In genomic region chr17:57953219-57953618, GRCh38 we compare ENCODE assay signal across 11 cellular contexts. TPM values are rescaled to one million over a fixed set of nuclear protein-coding genes. Genes with fewer than 3 reads are reported as not detected.
DNase-seq lines count a peak whose midpoint lies in the region; ATAC-seq, FAIRE-seq and TF ChIP-seq lines count a peak whose summit lies in the region.
"Had no signal": no experiment of that assay in that cellular context is flagged by ENCODE, and none has a peak within 500 bp of the region (broad histone marks: within the 10 kb centered on the region; RNA-seq: fewer than 3 reads in every experiment).

No MANE protein-coding gene starts in this region.

- H3K27me3 Mint-ChIP-seq in Caco-2 (ENCODE audit: insufficient read depth, unreplicated experiment): no peaks in the 10 kb centered on the region
- peaks cover 41% of the 10 kb centered on the region for H3K27me3 Mint-ChIP-seq in WTC11 (ENCODE audit: low read depth)
- H3K27me3 Mint-ChIP-seq in activated CD4-positive, alpha-beta memory T cell treated with anti-CD3 and anti-CD28 coated beads for 36 hours: peaks cover 16% of the 10 kb centered on the region

- H3K27me3 ChIP-seq in Caco-2 (replicated peaks; ENCODE audit: control insufficient read depth, insufficient read depth, low read length): no peaks in the 10 kb centered on the region
- peaks cover 13 to 26% of the 10 kb centered on the region in 2 experiments for H3K27me3 ChIP-seq in HepG2 (ENCODE audit: control insufficient read depth in 1 of 2, insufficient read depth in 2 of 2, low read length in 2 of 2)
- no peaks in the 10 kb centered on the region for H3K27me3 ChIP-seq in gastrocnemius medialis

- ATAC-seq in WTC11 (no peak), HepG2 (peak; percentile 64), gastrocnemius medialis (no peak)

- H3K4me1 ChIP-seq in Caco-2 (peaks cover 65% of the 10 kb centered on the region), HepG2 (ENCODE audit: insufficient read depth, low read length) (peaks cover 76% of the 10 kb centered on the region), gastrocnemius medialis (peaks cover 75 to 79% of the 10 kb centered on the region in 2 donors)

- POLR2A ChIA-PET in Caco-2 (lab: Charles Lee) (no interaction called here), WTC11 (lab: Charles Lee) (interaction anchor here (0.6 kb wide), 1 partner anchor 212 kb away, joined by 3 read pairs; no protein-coding TSS in a partner anchor), HepG2 (lab: Yijun Ruan, JAX) (interaction anchor here (0.9 to 6.6 kb wide), 12 partner anchors 14 to 679 kb away, joined by 3 to 35 read pairs (median 4); partner anchors contain the start of genes MRPS23 and SRSF1)
- POLR2A ChIA-PET in activated CD4-positive, alpha-beta memory T cell treated with anti-CD3 and anti-CD28 coated beads for 36 hours (lab: Charles Lee): interaction anchor here (3.7 kb wide), 1 partner anchor 36 kb away, joined by 9 read pairs; no protein-coding TSS in a partner anchor

- no peaks in the 10 kb centered on the region for H3K36me3 ChIP-seq in Caco-2 (ENCODE audit: control insufficient read depth, insufficient read depth, low read length)
- H3K36me3 ChIP-seq in HepG2 (replicated peaks in 1 of 2; ENCODE audit: control insufficient read depth in 1 of 2, insufficient read depth in 2 of 2, low read length in 2 of 2): no peaks in the 10 kb centered on the region
- H3K36me3 ChIP-seq in gastrocnemius medialis: no peaks in the 10 kb centered on the region

- no peak overlapping the region for H2AFZ ChIP-seq in HepG2 (ENCODE audit: low read length)

- H3K4me3 Mint-ChIP-seq in Caco-2 (ENCODE audit: unreplicated experiment) (peak overlapping the region; percentile 72), WTC11 (peak overlapping the region; percentile 74; the same call in 1 of the 2 replicates)
- no peak overlapping the region for H3K4me3 Mint-ChIP-seq in activated CD4-positive, alpha-beta memory T cell treated with anti-CD3 and anti-CD28 coated beads for 36 hours

- H3K27ac Mint-ChIP-seq in Caco-2 (ENCODE audit: unreplicated experiment) (no peak overlapping the region), WTC11 (no peak overlapping the region)
- H3K27ac Mint-ChIP-seq in activated CD4-positive, alpha-beta memory T cell treated with anti-CD3 and anti-CD28 coated beads for 36 hours: no peak overlapping the region

- in situ Hi-C loops in HepG2 (cut with HindIII; ENCODE audit: extremely low pct_ligation_motif_present, low pct_unique_long_range_greater_than_20kb) (loop anchor here (5.0 kb wide), 1 partner anchor 46 kb away; no protein-coding TSS in a partner anchor), gastrocnemius medialis (cut with MboI; ENCODE audit: low sequenced_read_pairs in 4 of 4) (no loop called here)

- no peaks in the 10 kb centered on the region for H4K20me1 ChIP-seq in HepG2 (ENCODE audit: insufficient read depth, low read length)

- no peak for DNase-seq in Caco-2
- no peak for DNase-seq in WTC11 (ENCODE audit: low spot score)
- DNase-seq in HepG2 (ENCODE audit: low spot score): peak; percentile 79
- no peak for DNase-seq in gastrocnemius medialis
- no peak for DNase-seq in activated CD4-positive, alpha-beta memory T cell treated with anti-CD3 and anti-CD28 coated beads for 36 hours
- no peak for DNase-seq in dedifferentiated amniotic fluid mesenchymal stem cell (ENCODE audit: extremely low spot score)
- no peak for DNase-seq in GM03348 (ENCODE audit: low spot score)
- no peak for DNase-seq in germinal center (ENCODE audit: low spot score)
- DNase-seq: anterior cingulate cortex, NCI-H1048, NCI-H82 had no signal

- peaks cover 48% of the 10 kb centered on the region for H3K4me1 Mint-ChIP-seq in Caco-2 (ENCODE audit: low read depth, unreplicated experiment)
- peaks cover 69% of the 10 kb centered on the region for H3K4me1 Mint-ChIP-seq in WTC11
- H3K4me1 Mint-ChIP-seq in activated CD4-positive, alpha-beta memory T cell treated with anti-CD3 and anti-CD28 coated beads for 36 hours (ENCODE audit: low read depth): peaks cover 34% of the 10 kb centered on the region

- H3K79me2 ChIP-seq in HepG2 (ENCODE audit: insufficient read depth, low read length): no peaks in the 10 kb centered on the region

- TF ChIP-seq POLR2A in HepG2 (IDR thresholded peaks at IDR 0.05; ENCODE audit: insufficient read depth in 1 of 2, low read depth in 2 of 2, low read length in 2 of 2) (no peak), gastrocnemius medialis (IDR thresholded peaks at IDR 0.05) (no peak)

- FAIRE-seq in HepG2 (lab: Jason Lieb, UNC): peak; percentile 93

- CTCF ChIA-PET in Caco-2 (lab: Charles Lee) (interaction anchor here (1.1 to 2.7 kb wide), 3 partner anchors 15 to 60 kb away, joined by 3 to 10 read pairs (median 3); no protein-coding TSS in a partner anchor), WTC11 (lab: Charles Lee) (interaction anchor here (1.0 to 5.8 kb wide), 8 partner anchors 14 to 170 kb away, joined by 3 to 54 read pairs (median 6); no protein-coding TSS in a partner anchor), HepG2 (lab: Yijun Ruan, JAX; ENCODE audit: low intra/inter-chr PET ratio, low total read pairs) (no interaction called here)
- CTCF ChIA-PET in activated CD4-positive, alpha-beta memory T cell treated with anti-CD3 and anti-CD28 coated beads for 36 hours (lab: Charles Lee): interaction anchor here (0.7 to 1.4 kb wide), 2 partner anchors 34 to 46 kb away, joined by 3 to 4 read pairs; no protein-coding TSS in a partner anchor

- peak overlapping the region; percentile 84 for H3K9ac ChIP-seq in HepG2 (ENCODE audit: insufficient read depth, low read depth, low read length)

- no peak overlapping the region for H3K4me3 ChIP-seq in Caco-2 (ENCODE audit: low read depth, low read length)
- peak overlapping the region in 1 of 3 experiments; percentile 92; a peak in 2 of 6 replicates for H3K4me3 ChIP-seq in HepG2 (replicated peaks in 1 of 3; ENCODE audit: insufficient read depth in 1 of 3, low read depth in 2 of 3, low read length in 3 of 3)
- no peak overlapping the region for H3K4me3 ChIP-seq in gastrocnemius medialis

- peak overlapping the region; percentile 15 for H3K27ac ChIP-seq in HepG2 (ENCODE audit: extremely low read length, insufficient read depth, low read length)
- H3K27ac ChIP-seq in gastrocnemius medialis: peak overlapping the region; percentile 82 to 99 (median 98)

- H3K36me3 Mint-ChIP-seq in Caco-2 (ENCODE audit: insufficient read depth, unreplicated experiment) (peaks cover 16% of the 10 kb centered on the region), WTC11 (no peaks in the 10 kb centered on the region)
- no peaks in the 10 kb centered on the region for H3K36me3 Mint-ChIP-seq in activated CD4-positive, alpha-beta memory T cell treated with anti-CD3 and anti-CD28 coated beads for 36 hours

- TF ChIP-seq CTCF in Caco-2 (IDR thresholded peaks at IDR 0.05; ENCODE audit: insufficient read depth in 1 of 2, low read depth in 1 of 2, low read length in 1 of 2, severe bottlenecking in 1 of 2, unreplicated experiment in 1 of 2) (no peak), WTC11 (IDR thresholded peaks at IDR 0.05) (no peak), HepG2 (CRISPR knock-in tag; IDR thresholded peaks at IDR 0.05) (no peak), gastrocnemius medialis (IDR thresholded peaks at IDR 0.05 in 4 of 5, conservative IDR thresholded peaks at IDR 0.05 in 1 of 5) (no peak)

- BruUV-seq in Caco-2 (replicated peaks; lab: Mats Ljungman, UMichigan) (no TSS peak), HepG2 (replicated peaks; lab: Mats Ljungman, UMichigan) (no TSS peak)

- H3K9me3 Mint-ChIP-seq in Caco-2 (ENCODE audit: unreplicated experiment) (no peaks in the 10 kb centered on the region), WTC11 (no peaks in the 10 kb centered on the region)
- H3K9me3 Mint-ChIP-seq in activated CD4-positive, alpha-beta memory T cell treated with anti-CD3 and anti-CD28 coated beads for 36 hours: no peaks in the 10 kb centered on the region

- TF ChIP-seq EP300 in HepG2 (IDR thresholded peaks at IDR 0.05; ENCODE audit: low read depth in 2 of 2, low read length in 2 of 2) (no peak), HepG2 (CRISPR knock-in tag; IDR thresholded peaks at IDR 0.05; ENCODE audit: borderline replicate concordance) (0 out of 2 replicates have a peak, but pooled peaks have one; percentile 30)

- peak overlapping the region; percentile 94 for H3K4me2 ChIP-seq in HepG2 (ENCODE audit: low read depth, low read length)

- 0% methylated on average over 1 of the region's 1 CpG for WGBS in HepG2 (ENCODE audit: low lambda C conversion rate)

- TF ChIP-seq RAD21 in HepG2 (CRISPR knock-in tag; IDR thresholded peaks at IDR 0.05): no peak

- H3K9me3 ChIP-seq in Caco-2 (no peaks in the 10 kb centered on the region), HepG2 (ENCODE audit: low read length) (no peaks in the 10 kb centered on the region), gastrocnemius medialis (no peaks in the 10 kb centered on the region)

- intact Hi-C loops in Caco-2 (cut with micrococcal nuclease; ENCODE audit: unreplicated experiment) (no loop called here), HepG2 (cut with micrococcal nuclease; ENCODE audit: unreplicated experiment) (loop anchor here (1.0 to 2.0 kb wide), 2 partner anchors 50 to 60 kb away; no protein-coding TSS in a partner anchor), gastrocnemius medialis (cut with DNase I; ENCODE audit: low total_unique reads) (no loop called here)
- intact Hi-C loops in activated CD4-positive, alpha-beta memory T cell treated with anti-CD3 and anti-CD28 coated beads for 36 hours (cut with micrococcal nuclease): no loop called here

RNA-seq across cellular contexts. Expression of gene CUEDC1, which starts 2.0 kb away (rescaled TPM):
- total RNA-seq in Caco-2 (2022) (27.5 TPM in 2 replicates), WTC11 (2021) (6.5 to 12.2 TPM (median 9.4 TPM) in 3 replicates), HepG2 (2016; rRNA removed; fragmentation: Illumina TruSeq; extraction: Trizol) (4.2 and 7.4 TPM in 2 replicates), gastrocnemius medialis (10 to 100 TPM; 31.2 to 43.9 (median 34.3) TPM)
- total RNA-seq in HepG2 (2016; cell fraction: cytosol; rRNA removed; fragmentation: Illumina TruSeq; extraction: Trizol; ENCODE audit: low read depth): 4.1 and 4.7 TPM in 2 replicates
- 3.5 and 7.9 TPM in 2 replicates for total RNA-seq in HepG2 (2016; cell fraction: insoluble cytoplasmic fraction; rRNA removed; fragmentation: Illumina TruSeq; extraction: Trizol)
- 7.6 and 8.6 TPM in 2 replicates for total RNA-seq in HepG2 (2016; cell fraction: membrane; rRNA removed; fragmentation: Illumina TruSeq; extraction: Trizol)
- total RNA-seq in HepG2 (2016; cell fraction: nucleus; rRNA removed; fragmentation: Illumina TruSeq; extraction: Trizol): 9.6 and 11.9 TPM in 2 replicates
- 12.9 and 14.4 TPM in 2 replicates for polyA plus RNA-seq in HepG2 (2011; rRNA removed)
- polyA plus RNA-seq in HepG2 (2011; cell fraction: cytosol; rRNA removed): 8.1 and 8.6 TPM in 2 replicates
- 36.7 and 43.5 TPM in 2 replicates for polyA plus RNA-seq in HepG2 (2011; cell fraction: nucleus; rRNA removed)
- 9.8 and 10.2 TPM in 2 replicates for polyA plus RNA-seq in HepG2 (2012)
- polyA plus RNA-seq in HepG2 (2016; cell fraction: cytosol; fragmentation: Illumina TruSeq; extraction: Trizol; ENCODE audit: low read depth): 9.4 and 11.1 TPM in 2 replicates
- 9.2 and 10.0 TPM in 2 replicates for polyA plus RNA-seq in HepG2 (2016; cell fraction: insoluble cytoplasmic fraction; fragmentation: Illumina TruSeq; extraction: Trizol; ENCODE audit: low read depth)
- 15.4 and 16.0 TPM in 2 replicates for polyA plus RNA-seq in HepG2 (2016; cell fraction: membrane; fragmentation: Illumina TruSeq; extraction: Trizol; ENCODE audit: low read depth)
- 33.7 and 36.2 TPM in 2 replicates for polyA plus RNA-seq in HepG2 (2016; cell fraction: nucleus; fragmentation: Illumina TruSeq; extraction: Trizol; ENCODE audit: insufficient read depth, low read depth)
- 2.9 and 6.8 TPM in 2 replicates for polyA minus RNA-seq in HepG2 (2011; rRNA and poly(A)+ RNA removed; ENCODE audit: low replicate concordance)
- polyA minus RNA-seq in HepG2 (2011; cell fraction: cytosol; rRNA and poly(A)+ RNA removed): 5.1 and 7.3 TPM in 2 replicates
- 6.6 and 8.2 TPM in 2 replicates for polyA minus RNA-seq in HepG2 (2011; cell fraction: nucleus; rRNA and poly(A)+ RNA removed)
- under 1 TPM; 0.29 to 0.36 TPM for total RNA-seq in activated CD4-positive, alpha-beta memory T cell treated with anti-CD3 and anti-CD28 coated beads for 36 hours

RNA-seq across cellular contexts. Expression of gene VEZF1, which starts 34.8 kb away (rescaled TPM):
- total RNA-seq in Caco-2 (2022) (52.1 and 54.9 TPM in 2 replicates), WTC11 (2021) (43.1 to 43.8 TPM (median 43.3 TPM) in 3 replicates), HepG2 (2016; rRNA removed; fragmentation: Illumina TruSeq; extraction: Trizol) (45.9 and 48.0 TPM in 2 replicates), gastrocnemius medialis (100 to 1,000 TPM in 3 of 4 donors, 10 to 100 TPM in 1; 99.9 to 137 (median 106) TPM)
- total RNA-seq in HepG2 (2016; cell fraction: cytosol; rRNA removed; fragmentation: Illumina TruSeq; extraction: Trizol; ENCODE audit: low read depth): 8.8 and 10.8 TPM in 2 replicates
- total RNA-seq in HepG2 (2016; cell fraction: insoluble cytoplasmic fraction; rRNA removed; fragmentation: Illumina TruSeq; extraction: Trizol): 41.9 and 43.4 TPM in 2 replicates
- total RNA-seq in HepG2 (2016; cell fraction: membrane; rRNA removed; fragmentation: Illumina TruSeq; extraction: Trizol): 42.3 and 48.6 TPM in 2 replicates
- 31.1 and 37.8 TPM in 2 replicates for total RNA-seq in HepG2 (2016; cell fraction: nucleus; rRNA removed; fragmentation: Illumina TruSeq; extraction: Trizol)
- polyA plus RNA-seq in HepG2 (2011; rRNA removed): 41.3 and 49.7 TPM in 2 replicates
- 27.7 and 34.7 TPM in 2 replicates for polyA plus RNA-seq in HepG2 (2011; cell fraction: cytosol; rRNA removed)
- polyA plus RNA-seq in HepG2 (2011; cell fraction: nucleus; rRNA removed): 30.2 and 33.3 TPM in 2 replicates
- polyA plus RNA-seq in HepG2 (2012): 38.9 and 45.7 TPM in 2 replicates
- polyA plus RNA-seq in HepG2 (2016; cell fraction: cytosol; fragmentation: Illumina TruSeq; extraction: Trizol; ENCODE audit: low read depth): 7.1 and 7.4 TPM in 2 replicates
- polyA plus RNA-seq in HepG2 (2016; cell fraction: insoluble cytoplasmic fraction; fragmentation: Illumina TruSeq; extraction: Trizol; ENCODE audit: low read depth): 34.8 and 42.4 TPM in 2 replicates
- 22.0 and 25.5 TPM in 2 replicates for polyA plus RNA-seq in HepG2 (2016; cell fraction: membrane; fragmentation: Illumina TruSeq; extraction: Trizol; ENCODE audit: low read depth)
- 46.2 and 49.1 TPM in 2 replicates for polyA plus RNA-seq in HepG2 (2016; cell fraction: nucleus; fragmentation: Illumina TruSeq; extraction: Trizol; ENCODE audit: insufficient read depth, low read depth)
- polyA minus RNA-seq in HepG2 (2011; rRNA and poly(A)+ RNA removed; ENCODE audit: low replicate concordance): 41.4 and 56.9 TPM in 2 replicates
- 31.2 and 37.3 TPM in 2 replicates for polyA minus RNA-seq in HepG2 (2011; cell fraction: cytosol; rRNA and poly(A)+ RNA removed)
- polyA minus RNA-seq in HepG2 (2011; cell fraction: nucleus; rRNA and poly(A)+ RNA removed): 32.7 and 46.6 TPM in 2 replicates
- 10 to 100 TPM; 26.8 to 29.8 TPM for total RNA-seq in activated CD4-positive, alpha-beta memory T cell treated with anti-CD3 and anti-CD28 coated beads for 36 hours

RNA-seq across cellular contexts. Expression of gene SRSF1, which starts 53.8 kb away (rescaled TPM):
- total RNA-seq in Caco-2 (2022): 308 and 325 TPM in 2 replicates
- 349 to 387 TPM (median 366 TPM) in 3 replicates for total RNA-seq in WTC11 (2021)
- 445 and 520 TPM in 2 replicates for total RNA-seq in HepG2 (2016; rRNA removed; fragmentation: Illumina TruSeq; extraction: Trizol)
- total RNA-seq in HepG2 (2016; cell fraction: cytosol; rRNA removed; fragmentation: Illumina TruSeq; extraction: Trizol; ENCODE audit: low read depth): 40.7 and 51.5 TPM in 2 replicates
- total RNA-seq in HepG2 (2016; cell fraction: insoluble cytoplasmic fraction; rRNA removed; fragmentation: Illumina TruSeq; extraction: Trizol): 472 and 528 TPM in 2 replicates
- 120 and 137 TPM in 2 replicates for total RNA-seq in HepG2 (2016; cell fraction: membrane; rRNA removed; fragmentation: Illumina TruSeq; extraction: Trizol)
- 332 and 353 TPM in 2 replicates for total RNA-seq in HepG2 (2016; cell fraction: nucleus; rRNA removed; fragmentation: Illumina TruSeq; extraction: Trizol)
- 142 and 144 TPM in 2 replicates for polyA plus RNA-seq in HepG2 (2011; rRNA removed)
- 61.9 and 82.9 TPM in 2 replicates for polyA plus RNA-seq in HepG2 (2011; cell fraction: cytosol; rRNA removed)
- 1,130 and 1,625 TPM in 2 replicates for polyA plus RNA-seq in HepG2 (2011; cell fraction: nucleus; rRNA removed)
- polyA plus RNA-seq in HepG2 (2012): 96.9 and 161 TPM in 2 replicates
- 19.4 and 20.4 TPM in 2 replicates for polyA plus RNA-seq in HepG2 (2016; cell fraction: cytosol; fragmentation: Illumina TruSeq; extraction: Trizol; ENCODE audit: low read depth)
- 411 and 445 TPM in 2 replicates for polyA plus RNA-seq in HepG2 (2016; cell fraction: insoluble cytoplasmic fraction; fragmentation: Illumina TruSeq; extraction: Trizol; ENCODE audit: low read depth)
- 54.7 and 57.3 TPM in 2 replicates for polyA plus RNA-seq in HepG2 (2016; cell fraction: membrane; fragmentation: Illumina TruSeq; extraction: Trizol; ENCODE audit: low read depth)
- 359 and 383 TPM in 2 replicates for polyA plus RNA-seq in HepG2 (2016; cell fraction: nucleus; fragmentation: Illumina TruSeq; extraction: Trizol; ENCODE audit: insufficient read depth, low read depth)
- polyA minus RNA-seq in HepG2 (2011; rRNA and poly(A)+ RNA removed; ENCODE audit: low replicate concordance): 673 and 710 TPM in 2 replicates
- 78.3 and 89.3 TPM in 2 replicates for polyA minus RNA-seq in HepG2 (2011; cell fraction: cytosol; rRNA and poly(A)+ RNA removed)
- polyA minus RNA-seq in HepG2 (2011; cell fraction: nucleus; rRNA and poly(A)+ RNA removed): 1,057 and 1,237 TPM in 2 replicates
- 10 to 100 TPM; 69.4 to 85.4 (median 82.2) TPM for total RNA-seq in gastrocnemius medialis
- total RNA-seq in activated CD4-positive, alpha-beta memory T cell treated with anti-CD3 and anti-CD28 coated beads for 36 hours: 100 to 1,000 TPM; 325 to 326 TPM
